In the genomic region with DNA sequence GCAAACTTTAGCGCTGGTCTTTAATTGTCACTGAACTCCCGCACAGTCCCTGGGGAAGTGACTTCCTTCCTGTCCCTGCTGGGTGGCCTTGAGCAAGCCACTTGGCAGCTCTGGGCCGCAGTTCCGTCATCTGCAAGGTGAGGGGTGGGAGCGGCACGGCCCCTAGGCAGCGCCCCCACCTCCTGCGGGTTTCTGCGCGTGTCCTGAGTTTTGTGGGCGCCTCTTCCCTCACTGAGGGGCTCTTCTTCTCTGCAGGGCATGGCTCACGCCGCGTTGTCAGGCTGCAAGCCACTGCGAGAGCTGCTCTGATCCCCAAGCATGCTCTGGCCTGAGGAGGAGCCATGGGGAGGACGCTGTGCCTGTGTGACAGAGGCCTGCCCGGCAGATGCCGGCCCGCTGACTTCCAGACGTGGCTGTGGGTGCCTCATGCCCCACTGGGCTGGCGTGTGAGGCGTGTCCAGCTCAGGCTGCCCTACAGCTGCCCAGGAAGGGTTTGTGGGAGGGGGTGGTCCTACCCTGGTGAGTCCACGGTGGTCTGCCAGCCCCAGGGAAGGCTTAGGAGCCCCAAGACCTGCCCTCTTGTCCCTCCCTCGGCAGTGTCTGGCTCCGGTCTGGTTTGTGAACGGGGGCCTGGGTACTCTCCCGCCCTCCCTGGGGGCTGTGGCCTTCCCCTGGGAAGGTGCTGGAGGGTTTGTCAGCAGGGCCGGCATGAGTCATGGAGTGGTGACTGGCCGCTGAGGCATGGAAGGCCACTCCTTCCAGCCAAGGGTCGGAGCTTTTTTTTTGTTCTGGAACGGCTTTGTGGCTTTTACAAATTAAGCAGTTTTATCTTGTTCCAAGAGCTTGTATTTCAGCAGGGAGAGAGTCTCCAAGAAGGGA, we compare ENCODE assay signal across 8 cellular contexts.
DNase-seq lines count a peak whose midpoint lies in the region; FAIRE-seq and TF ChIP-seq lines count a peak whose summit lies in the region.

No MANE protein-coding gene starts in this region.

- peak overlapping the region; percentile 95 to 99 (median 95) for H3K27ac ChIP-seq in adrenal gland
- H3K27ac ChIP-seq in right atrium auricular region = peak overlapping the region; percentile 81 to 84

- TF ChIP-seq CTCF in adrenal gland (IDR thresholded peaks at IDR 0.05) = no peak
- TF ChIP-seq CTCF in right atrium auricular region (IDR thresholded peaks at IDR 0.05) = no peak

- WGBS in adrenal gland, 4 donors = 19 to 31% (median 22%) methylated on average over 11 to 31 of the region's 31 CpGs

- intact Hi-C loops in adrenal gland (cut with DNase I) = no loop called here

- TF ChIP-seq POLR2A in adrenal gland (IDR thresholded peaks at IDR 0.05) = peak; percentile 80 to 94

- FAIRE-seq in HTR-8/SVneo (lab: Jason Lieb, UNC) = peak; percentile 90

- no peaks in the 10 kb centered on the region for H3K9me3 ChIP-seq in adrenal gland (replicated peaks in 1 of 3)
- no peaks in the 10 kb centered on the region for H3K9me3 ChIP-seq in right atrium auricular region

- H3K27me3 ChIP-seq in adrenal gland (no peaks in the 10 kb centered on the region), right atrium auricular region (no peaks in the 10 kb centered on the region)

- H3K4me1 ChIP-seq in adrenal gland (replicated peaks in 1 of 2) = peaks cover 49 to 63% of the 10 kb centered on the region in 2 donors
- peaks cover 0 to 68% of the 10 kb centered on the region in 2 donors for H3K4me1 ChIP-seq in right atrium auricular region

- H3K36me3 ChIP-seq in adrenal gland (replicated peaks in 1 of 2) (no peaks in the 10 kb centered on the region), right atrium auricular region (no peaks in the 10 kb centered on the region)

- peak; percentile 99 for DNase-seq in EH (ENCODE audit: low read depth)
- DNase-seq in HTR-8/SVneo (ENCODE audit: insufficient read length, low spot score) = peak; percentile 97
- DNase-seq in adrenal gland = peak; percentile 91 to 98 (median 97)
- DNase-seq in right atrium auricular region (ENCODE audit: low spot score) = peak; percentile 88
- peak; percentile 98 for DNase-seq in skeletal muscle cell (ENCODE audit: low read depth)
- DNase-seq in central memory CD4-positive, alpha-beta T cell = no peak
- DNase-seq in NCI-H2107 (lab: John Stamatoyannopoulos, UW) = no peak
- DNase-seq in HUDEP-2 (lab: John Stamatoyannopoulos, UW; ENCODE audit: unreplicated experiment in 76 of 76) = no peak

- H3K4me3 ChIP-seq in adrenal gland (peak overlapping the region in 2 of 4 donors; percentile 13 to 70), right atrium auricular region (peak overlapping the region in 1 of 2 donors; percentile 30), skeletal muscle cell (ENCODE audit: low read depth, low read length) (peak overlapping the region; percentile 77)

Comparison
In these comparisons a context has a peak if more than half of its experiments do, and no peak if none do; other contexts are left out.
1. DNase-seq: peak in EH (single experiment), HTR-8/SVneo (single experiment), adrenal gland (7 of 7), right atrium auricular region (single experiment) and skeletal muscle cell (single experiment); none in central memory CD4-positive, alpha-beta T cell (single experiment), NCI-H2107 (single experiment) and HUDEP-2 (0 of 76).